ENCODE assay signal across 8 cellular contexts in genomic region chr16:50368410-50369132, GRCh38. TPM values are rescaled to one million over a fixed set of nuclear protein-coding genes. Genes with fewer than 3 reads are reported as not detected.
DNase-seq lines count a peak whose midpoint lies in the region; ATAC-seq and TF ChIP-seq lines count a peak whose summit lies in the region.

Gene BRD7 (minus strand): TSS chr16:50368988. CDS start chr16:50368774, 214 bp downstream.

- H3K79me1 ChIP-seq in neuronal stem cell (ENCODE audit: low read depth, low read length), result no peaks in the 10 kb centered on the region

- H3K36me3 Mint-ChIP-seq in activated T-helper 2 cell treated with anti-CD3 and anti-CD28 coated beads, Interferon-gamma antibody, Interleukin-2, Interleukin-4, amounts not matched to agents 10 μg/mL and 5 μg/mL and 100 μg/mL, durations not matched to agents 14 hours and 24 hours and 36 hours (ENCODE audit: low read depth), result peaks cover 43% of the 10 kb centered on the region

- H2BK15ac ChIP-seq in neuronal stem cell (ENCODE audit: low read length), result no peak within 1 kb of the TSS

- H3K9ac ChIP-seq in neuronal stem cell (ENCODE audit: low read depth, low read length, poor library complexity), result peak within 1 kb of the TSS; percentile 70

- H3K18ac ChIP-seq in neuronal stem cell (ENCODE audit: low read length), result peak within 1 kb of the TSS; percentile 72

- TF ChIP-seq CTCF in C4-2B (conservative IDR thresholded peaks at IDR 0.05), result peak; percentile 88
- TF ChIP-seq CTCF in subcutaneous adipose tissue (IDR thresholded peaks at IDR 0.05; ENCODE audit: low read depth), result no peak

- H3K14ac ChIP-seq in neuronal stem cell (ENCODE audit: low read length), result no peak within 1 kb of the TSS

- DNase-seq in RPMI7951 (ENCODE audit: low read depth) (peak; percentile 64), foreskin melanocyte (peak; percentile 20), neuronal stem cell (ENCODE audit: low spot score) (peak; percentile 74)
- peak; percentile 59 for DNase-seq in activated T-helper 2 cell treated with anti-CD3 and anti-CD28 coated beads, Interferon-gamma antibody, Interleukin-2, Interleukin-4, amounts not matched to agents 10 μg/mL and 5 μg/mL and 100 μg/mL, durations not matched to agents 14 hours and 24 hours and 36 hours (ENCODE audit: low spot score)

- no peak within 1 kb of the TSS for H2BK12ac ChIP-seq in neuronal stem cell (ENCODE audit: low read length)

- H3K23ac ChIP-seq in neuronal stem cell (ENCODE audit: low read depth, low read length, poor library complexity), result no peak within 1 kb of the TSS

- intact Hi-C loops in activated T-helper 2 cell treated with anti-CD3 and anti-CD28 coated beads, Interferon-gamma antibody, Interleukin-2, Interleukin-4, amounts not matched to agents 10 μg/mL and 5 μg/mL and 100 μg/mL, durations not matched to agents 14 hours and 24 hours and 36 hours (cut with micrococcal nuclease), result loop anchor here (2.0 to 5.0 kb wide), 5 partner anchors 30 to 378 kb away; no protein-coding TSS in a partner anchor

- no peak within 1 kb of the TSS for H4K8ac ChIP-seq in neuronal stem cell (ENCODE audit: low read depth, low read length)

- peaks cover 0 to 4% of the 10 kb centered on the region in 2 donors for H3K9me3 ChIP-seq in neuronal stem cell (replicated peaks in 1 of 2; ENCODE audit: control insufficient read depth in 2 of 2, insufficient read depth in 1 of 2, low read depth in 1 of 2, low read length in 2 of 2)

- peaks cover 6 to 8% of the 10 kb centered on the region in 2 donors for H3K4me1 ChIP-seq in neuronal stem cell (ENCODE audit: control insufficient read depth in 2 of 2, insufficient read depth in 1 of 2, low read depth in 1 of 2, low read length in 2 of 2)

- no peak within 1 kb of the TSS for H3K4ac ChIP-seq in neuronal stem cell (ENCODE audit: low read length)

- H3K4me1 Mint-ChIP-seq in activated T-helper 2 cell treated with anti-CD3 and anti-CD28 coated beads, Interferon-gamma antibody, Interleukin-2, Interleukin-4, amounts not matched to agents 10 μg/mL and 5 μg/mL and 100 μg/mL, durations not matched to agents 14 hours and 24 hours and 36 hours (ENCODE audit: low read depth), result peaks cover 40% of the 10 kb centered on the region

- H3K4me3 Mint-ChIP-seq in activated T-helper 2 cell treated with anti-CD3 and anti-CD28 coated beads, Interferon-gamma antibody, Interleukin-2, Interleukin-4, amounts not matched to agents 10 μg/mL and 5 μg/mL and 100 μg/mL, durations not matched to agents 14 hours and 24 hours and 36 hours (ENCODE audit: low read depth), result peak within 1 kb of the TSS; percentile 99

- H2BK120ac ChIP-seq in neuronal stem cell (ENCODE audit: low read depth, low read length), result no peak within 1 kb of the TSS

- peaks cover 0 to 7% (median 0%) of the 10 kb centered on the region in 3 experiments for H3K27me3 ChIP-seq in neuronal stem cell (ENCODE audit: control insufficient read depth in 3 of 3, insufficient read depth in 3 of 3, low read depth in 1 of 3, low read length in 3 of 3)

- peak within 1 kb of the TSS; percentile 81 for H2AFZ ChIP-seq in neuronal stem cell (ENCODE audit: low read length)

- no peaks in the 10 kb centered on the region for H3K9me3 Mint-ChIP-seq in activated T-helper 2 cell treated with anti-CD3 and anti-CD28 coated beads, Interferon-gamma antibody, Interleukin-2, Interleukin-4, amounts not matched to agents 10 μg/mL and 5 μg/mL and 100 μg/mL, durations not matched to agents 14 hours and 24 hours and 36 hours

- WGBS in neuronal stem cell (ENCODE audit: extremely low coverage in 2 of 2, insufficient read length in 2 of 2, insufficient replicate concordance in 1 of 2), 2 donors, result no CpG with 5 or more reads among the region's 109 CpGs

- H2AK5ac ChIP-seq in neuronal stem cell (ENCODE audit: low read depth, low read length), result peak within 1 kb of the TSS; percentile 45

- H3K36me3 ChIP-seq in neuronal stem cell (replicated peaks in 1 of 2; ENCODE audit: control insufficient read depth in 2 of 2, insufficient read depth in 2 of 2, low read length in 2 of 2), result peaks cover 11 to 40% of the 10 kb centered on the region in 2 donors

- peak within 1 kb of the TSS; percentile 39 for H2BK5ac ChIP-seq in neuronal stem cell (ENCODE audit: low read length)

- no peaks in the 10 kb centered on the region for H3K27me3 Mint-ChIP-seq in activated T-helper 2 cell treated with anti-CD3 and anti-CD28 coated beads, Interferon-gamma antibody, Interleukin-2, Interleukin-4, amounts not matched to agents 10 μg/mL and 5 μg/mL and 100 μg/mL, durations not matched to agents 14 hours and 24 hours and 36 hours (ENCODE audit: low read depth)

- H3K4me2 ChIP-seq in neuronal stem cell (ENCODE audit: insufficient read depth, low read length, poor library complexity, severe bottlenecking), result peak within 1 kb of the TSS; percentile 66

- H3K27ac Mint-ChIP-seq in activated T-helper 2 cell treated with anti-CD3 and anti-CD28 coated beads, Interferon-gamma antibody, Interleukin-2, Interleukin-4, amounts not matched to agents 10 μg/mL and 5 μg/mL and 100 μg/mL, durations not matched to agents 14 hours and 24 hours and 36 hours, result peak within 1 kb of the TSS; percentile 94

- H3K4me3 ChIP-seq in neuronal stem cell (ENCODE audit: low read length in 2 of 2), result peak within 1 kb of the TSS; percentile 74 to 94

- peak; percentile 51 for TF ChIP-seq POLR2A in GM19193 (IDR thresholded peaks at IDR 0.05; ENCODE audit: extremely low read depth, insufficient read depth, insufficient read length)

- H3K27ac ChIP-seq in C4-2B, result peak within 1 kb of the TSS; percentile 84
- no peak within 1 kb of the TSS for H3K27ac ChIP-seq in neuronal stem cell (replicated peaks; ENCODE audit: low read length)

- no peak within 1 kb of the TSS for H4K91ac ChIP-seq in neuronal stem cell (ENCODE audit: low read depth, low read length, poor library complexity)

- ATAC-seq in HG03354 (IDR thresholded peaks at IDR 0.05; ENCODE audit: poor library complexity, severe bottlenecking, unreplicated experiment), result peak; percentile 78

RNA-seq across cellular contexts. Expression of gene BRD7, which starts in this region (rescaled TPM):
- total RNA-seq in RPMI7951 (2014; rRNA removed; shearing (Covaris generic)), result 45.1 and 64.5 TPM in 2 replicates
- total RNA-seq in activated T-helper 2 cell treated with anti-CD3 and anti-CD28 coated beads, Interferon-gamma antibody, Interleukin-2, Interleukin-4, amounts not matched to agents 10 μg/mL and 5 μg/mL and 100 μg/mL, durations not matched to agents 14 hours and 24 hours and 36 hours, result 76.0 and 79.5 TPM in 2 replicates
- 185 TPM for polyA plus RNA-seq in neuronal stem cell (2013, experiment 1 of 2)
- polyA plus RNA-seq in neuronal stem cell (2013, experiment 2 of 2), result 195 TPM
- total RNA-seq in subcutaneous adipose tissue, result 10 to 100 TPM; 33.0 to 49.9 (median 40.5) TPM

Comparison
In these comparisons a context has a peak if more than half of its experiments do, and no peak if none do; other contexts are left out.
1. DNase-seq: peak in every context shown above with its lines; median percentile 74 in neuronal stem cell; 64 in RPMI7951; 59 in activated T-helper 2 cell treated with anti-CD3 and anti-CD28 coated beads, Interferon-gamma antibody, Interleukin-2, Interleukin-4, amounts not matched to agents 10 μg/mL and 5 μg/mL and 100 μg/mL, durations not matched to agents 14 hours and 24 hours and 36 hours; 20 in foreskin melanocyte.